ENCODE assay signal across 10 cellular contexts in genomic region chr9:128077847-128078503, GRCh38. TPM values are rescaled to one million over a fixed set of nuclear protein-coding genes. Genes with fewer than 3 reads are reported as not detected.
DNase-seq lines count a peak whose midpoint lies in the region; ATAC-seq and TF ChIP-seq lines count a peak whose summit lies in the region.
"Had no signal": no experiment of that assay in that cellular context is flagged by ENCODE, and none has a peak within 500 bp of the region (broad histone marks: within the 10 kb centered on the region; RNA-seq: fewer than 3 reads in every experiment).

No MANE protein-coding gene starts in this region.

- no peaks in the 10 kb centered on the region for H3K36me3 ChIP-seq in hepatocyte (replicated peaks; ENCODE audit: insufficient read depth, low read depth)

- no peaks in the 10 kb centered on the region for H3K9me3 ChIP-seq in T-helper 17 cell (ENCODE audit: control insufficient read depth, low read length, poor library complexity, severe bottlenecking)
- H3K9me3 ChIP-seq in hepatocyte (ENCODE audit: low read depth): no peaks in the 10 kb centered on the region

- no peak overlapping the region for H3K4me3 ChIP-seq in hepatocyte

- TF ChIP-seq CTCF in hepatocyte (IDR thresholded peaks at IDR 0.05; ENCODE audit: poor library complexity): no peak

- peaks cover 34% of the 10 kb centered on the region for H3K4me1 Mint-ChIP-seq in T-helper 17 cell
- H3K4me1 Mint-ChIP-seq in stimulated activated naive CD8-positive, alpha-beta T cell treated with anti-CD3 and anti-CD28 coated beads, Interleukin-15, Interleukin-2, amounts not matched to agents 100 ng/mL and 50 ng/mL, for 24 hours (ENCODE audit: low read depth): peaks cover 61% of the 10 kb centered on the region

- H3K36me3 Mint-ChIP-seq in T-helper 17 cell (ENCODE audit: low read depth): no peaks in the 10 kb centered on the region
- peaks cover 30% of the 10 kb centered on the region for H3K36me3 Mint-ChIP-seq in stimulated activated naive CD8-positive, alpha-beta T cell treated with anti-CD3 and anti-CD28 coated beads, Interleukin-15, Interleukin-2, amounts not matched to agents 100 ng/mL and 50 ng/mL, for 24 hours (ENCODE audit: low read depth)

- 90% methylated on average over 7 of the region's 7 CpGs for WGBS in hepatocyte (ENCODE audit: low lambda C conversion rate, missing lambda C conversion rate)

- no peak overlapping the region for H2AFZ ChIP-seq in hepatocyte

- H3K27me3 ChIP-seq in hepatocyte: no peaks in the 10 kb centered on the region

- peak overlapping the region; percentile 41 for H3K4me3 Mint-ChIP-seq in T-helper 17 cell
- H3K4me3 Mint-ChIP-seq in stimulated activated naive CD8-positive, alpha-beta T cell treated with anti-CD3 and anti-CD28 coated beads, Interleukin-15, Interleukin-2, amounts not matched to agents 100 ng/mL and 50 ng/mL, for 24 hours: no peak overlapping the region

- peak overlapping the region; percentile 88 for H3K27ac ChIP-seq in hepatocyte

- no peaks in the 10 kb centered on the region for H3K9me3 Mint-ChIP-seq in stimulated activated naive CD8-positive, alpha-beta T cell treated with anti-CD3 and anti-CD28 coated beads, Interleukin-15, Interleukin-2, amounts not matched to agents 100 ng/mL and 50 ng/mL, for 24 hours

- no peaks in the 10 kb centered on the region for H3K9me2 ChIP-seq in hepatocyte (replicated peaks; ENCODE audit: insufficient read depth)

- peaks cover 56% of the 10 kb centered on the region for H3K4me1 ChIP-seq in hepatocyte (ENCODE audit: insufficient read depth)

- no peaks in the 10 kb centered on the region for H3K27me3 Mint-ChIP-seq in T-helper 17 cell
- no peaks in the 10 kb centered on the region for H3K27me3 Mint-ChIP-seq in stimulated activated naive CD8-positive, alpha-beta T cell treated with anti-CD3 and anti-CD28 coated beads, Interleukin-15, Interleukin-2, amounts not matched to agents 100 ng/mL and 50 ng/mL, for 24 hours

- H3K79me2 ChIP-seq in hepatocyte: peaks cover 60% of the 10 kb centered on the region

- peak overlapping the region; percentile 63 for H3K4me2 ChIP-seq in hepatocyte

- no peaks in the 10 kb centered on the region for H4K20me1 ChIP-seq in hepatocyte (ENCODE audit: insufficient read depth, poor library complexity, severe bottlenecking)

- peak overlapping the region; percentile 89 for H3K27ac Mint-ChIP-seq in T-helper 17 cell
- H3K27ac Mint-ChIP-seq in stimulated activated naive CD8-positive, alpha-beta T cell treated with anti-CD3 and anti-CD28 coated beads, Interleukin-15, Interleukin-2, amounts not matched to agents 100 ng/mL and 50 ng/mL, for 24 hours: peak overlapping the region; percentile 57

- ATAC-seq in T-helper 17 cell (no peak), GM19395 (IDR thresholded peaks at IDR 0.05; ENCODE audit: unreplicated experiment) (no peak), HG03108 (IDR thresholded peaks at IDR 0.05; ENCODE audit: unreplicated experiment) (no peak)

- DNase-seq in SKM-1 treated with dmso at 0.1 percent for 144 hours (lab: John Stamatoyannopoulos, UW; ENCODE audit: unreplicated experiment) (peak; percentile 19), SKM-1 (lab: John Stamatoyannopoulos, UW; ENCODE audit: unreplicated experiment) (no peak), T-helper 17 cell (no peak), hepatocyte (ENCODE audit: low spot score) (no peak), NOMO-1 treated with DMSO at 0.1 percent for 48 hours (lab: John Stamatoyannopoulos, UW; ENCODE audit: unreplicated experiment) (no peak)
- DNase-seq: mammary epithelial cell, NCI-H2029 treated with DMSO at 0.1 percent for 48 hours had no signal

RNA-seq across cellular contexts. Expression of gene SLC25A25, which starts 9.9 kb away (rescaled TPM):
- total RNA-seq in T-helper 17 cell (10 to 100 TPM; 16.3 to 20.4 TPM), hepatocyte (52.4 and 62.3 TPM in 2 replicates)
- polyA plus RNA-seq in hepatocyte: 40.1 and 51.0 TPM in 2 replicates

RNA-seq across cellular contexts. Expression of gene NAIF1, which starts 10.9 kb away (rescaled TPM):
- total RNA-seq in T-helper 17 cell (10 to 100 TPM; 11.6 to 15.2 TPM), hepatocyte (9.6 and 10.3 TPM in 2 replicates)
- 7.0 and 8.0 TPM in 2 replicates for polyA plus RNA-seq in hepatocyte

RNA-seq across cellular contexts. Expression of gene PTGES2, which starts 49.6 kb away (rescaled TPM):
- total RNA-seq in T-helper 17 cell (10 to 100 TPM; 46.4 to 58.2 TPM), hepatocyte (29.4 and 36.5 TPM in 2 replicates)
- polyA plus RNA-seq in hepatocyte: 68.1 and 81.7 TPM in 2 replicates
